Comparison of ENCODE assay signal across 8 cellular contexts in genomic region chr1:112716133-112716720, GRCh38. TPM values are rescaled to one million over a fixed set of nuclear protein-coding genes. Genes with fewer than 3 reads are reported as not detected.
DNase-seq lines count a peak whose midpoint lies in the region; ATAC-seq and TF ChIP-seq lines count a peak whose summit lies in the region.

No MANE protein-coding gene starts in this region.

- no peak overlapping the region for H2BK5ac ChIP-seq in IMR-90 (ENCODE audit: low read depth, low read length, poor library complexity, severe bottlenecking)

- TF ChIP-seq CTCF in IMR-90 (conservative IDR thresholded peaks at IDR 0.05; ENCODE audit: low read depth, low read length) (peak; percentile 99), OCI-LY3 (IDR thresholded peaks at IDR 0.05; ENCODE audit: low read depth, low read length) (peak; percentile 82), esophagus muscularis mucosa (IDR thresholded peaks at IDR 0.05) (peak; percentile 89 to 94 (median 93))

- H3K36me3 ChIP-seq in IMR-90 (ENCODE audit: control insufficient read depth, insufficient read depth, low read length), result no peaks in the 10 kb centered on the region
- H3K36me3 ChIP-seq in OCI-LY3 (replicated peaks; ENCODE audit: low read depth, low read length), result no peaks in the 10 kb centered on the region
- H3K36me3 ChIP-seq in esophagus muscularis mucosa, result no peaks in the 10 kb centered on the region
- H3K36me3 ChIP-seq in mucosa of stomach (ENCODE audit: control insufficient read depth, insufficient read depth, low read length), result no peaks in the 10 kb centered on the region

- no peaks in the 10 kb centered on the region for H3K79me2 ChIP-seq in OCI-LY3 (ENCODE audit: low read length)

- H3K14ac ChIP-seq in IMR-90 (replicated peaks; ENCODE audit: low read depth, low read length), result no peak overlapping the region

- H3K27me3 ChIP-seq in IMR-90 (ENCODE audit: control insufficient read depth, insufficient read depth, low read length) (peaks cover 7% of the 10 kb centered on the region; the same call in 1 of the 2 replicates), OCI-LY3 (ENCODE audit: low read depth, low read length) (peaks cover 7% of the 10 kb centered on the region; the same call in 1 of the 2 replicates), esophagus muscularis mucosa (peaks cover 0 to 15% (median 0%) of the 10 kb centered on the region in 4 donors), mucosa of stomach (ENCODE audit: control insufficient read depth, insufficient read depth, low read length) (peaks cover 28% of the 10 kb centered on the region)

- no peak overlapping the region for H3K18ac ChIP-seq in IMR-90 (ENCODE audit: low read depth, low read length)

- TF ChIP-seq POLR2A in IMR-90 (IDR thresholded peaks at IDR 0.05; ENCODE audit: low read depth, low read length), result peak; percentile 74
- TF ChIP-seq POLR2A in esophagus muscularis mucosa (IDR thresholded peaks at IDR 0.05; ENCODE audit: low read depth), result no peak

- BruUV-seq in IMR-90 (replicated peaks; lab: Mats Ljungman, UMichigan), result no TSS peak

- H3K23ac ChIP-seq in IMR-90 (ENCODE audit: low read depth, low read length), result 0 out of 2 replicates have a peak overlapping the region, but pooled peaks have one; percentile 4

- H4K20me1 ChIP-seq in IMR-90 (ENCODE audit: insufficient read depth, low read length), result no peaks in the 10 kb centered on the region
- H4K20me1 ChIP-seq in OCI-LY3 (ENCODE audit: insufficient read depth, low read length), result no peaks in the 10 kb centered on the region

- 50% methylated on average over 4 of the region's 13 CpGs; no CpG with 5 or more reads in 1 of the 2 experiments for WGBS in IMR-90 (ENCODE audit: extremely low coverage in 2 of 2, insufficient read length in 1 of 2), 2 experiments
- WGBS in esophagus muscularis mucosa, result 17% methylated on average over 13 of the region's 13 CpGs

- no peak overlapping the region for H3K27ac ChIP-seq in IMR-90 (ENCODE audit: insufficient read depth, low read length)
- H3K27ac ChIP-seq in OCI-LY3 (ENCODE audit: low read length), result no peak overlapping the region
- peak overlapping the region; percentile 65 to 81 (median 75) for H3K27ac ChIP-seq in esophagus muscularis mucosa (replicated peaks in 1 of 4)

- H2BK15ac ChIP-seq in IMR-90 (ENCODE audit: low read depth, low read length), result no peak overlapping the region; the same call in 2 of the 3 replicates

- intact Hi-C loops in IMR-90 (cut with micrococcal nuclease), result loop anchor here (1.0 to 10.0 kb wide), 6 partner anchors 88 to 961 kb away; partner anchors contain the start of genes LRIG2 and SLC16A1
- intact Hi-C loops in esophagus muscularis mucosa (cut with DNase I), result loop anchor here (2.0 to 10.0 kb wide), 4 partner anchors 89 to 356 kb away; partner anchors contain the start of genes LRIG2 and SLC16A1

- peaks cover 3% of the 10 kb centered on the region; the same call in 1 of the 2 replicates for H3K9me1 ChIP-seq in IMR-90 (ENCODE audit: insufficient read depth, low read length)

- DNase-seq in ACHN (peak; percentile 84), IMR-90 (peak; percentile 90), activated T-cell treated with anti-CD3 and anti-CD28 coated beads for 4 hours (peak; percentile 70), esophagus muscularis mucosa (ENCODE audit: extremely low spot score) (peak; percentile 96)
- peak; percentile 64 for DNase-seq in stimulated activated CD8-positive, alpha-beta memory T cell treated with anti-CD3 and anti-CD28 coated beads, Interleukin-4, amount 100 ng/mL, for 24 hours (ENCODE audit: low read depth)

- no peak overlapping the region for H2BK20ac ChIP-seq in IMR-90 (ENCODE audit: low read depth, low read length)

- dilution Hi-C loops in IMR-90 (cut with HindIII; ENCODE audit: low sequenced_read_pairs, unreplicated experiment), result no loop called here

- POLR2A ChIA-PET in IMR-90 (lab: Charles Lee; ENCODE audit: unreplicated experiment), result no interaction called here

- ATAC-seq in GM18867 (IDR thresholded peaks at IDR 0.05; ENCODE audit: unreplicated experiment) (peak; percentile 36), IMR-90 (ENCODE audit: low read depth) (peak; percentile 63)

- H4K5ac ChIP-seq in IMR-90 (ENCODE audit: low read depth, low read length), result no peak overlapping the region

- no peak overlapping the region for H2BK120ac ChIP-seq in IMR-90 (ENCODE audit: low read depth, low read length)

- H3K4ac ChIP-seq in IMR-90 (ENCODE audit: low read depth, low read length), result no peak overlapping the region

- H3K4me3 ChIP-seq in IMR-90 (ENCODE audit: insufficient read depth, low read depth, low read length), result peak overlapping the region; percentile 68
- H3K4me3 ChIP-seq in OCI-LY3 (ENCODE audit: low read length), result peak overlapping the region; percentile 95
- peak overlapping the region; percentile 68 to 81 (median 71) for H3K4me3 ChIP-seq in esophagus muscularis mucosa
- H3K4me3 ChIP-seq in mucosa of stomach (ENCODE audit: low read length), result peak overlapping the region; percentile 61

- H3K56ac ChIP-seq in IMR-90 (ENCODE audit: extremely low read depth, insufficient read depth, low read length), result no peak overlapping the region

- H2AK5ac ChIP-seq in IMR-90 (ENCODE audit: low read depth, low read length), result 0 out of 2 replicates have a peak overlapping the region, but pooled peaks have one; percentile 51

- peak overlapping the region; percentile 83 for H2AK9ac ChIP-seq in IMR-90 (replicated peaks; ENCODE audit: low read depth, low read length, poor library complexity)

- peak overlapping the region; percentile 88 for H3K4me2 ChIP-seq in IMR-90 (ENCODE audit: low read depth, low read length)
- peak overlapping the region; percentile 89 for H3K4me2 ChIP-seq in OCI-LY3 (ENCODE audit: low read length)

- H4K91ac ChIP-seq in IMR-90 (ENCODE audit: insufficient read depth, low read depth, low read length), result no peak overlapping the region

- TF ChIP-seq RAD21 in IMR-90 (IDR thresholded peaks at IDR 0.05; ENCODE audit: low read length), result peak; percentile 99

- CTCF ChIA-PET in IMR-90 (lab: Yijun Ruan, JAX), result interaction anchor here (0.5 to 4.7 kb wide), 12 partner anchors 11 to 1183 kb away, joined by 3 to 32 read pairs (median 4); partner anchors contain the start of gene LRIG2

- H3K9ac ChIP-seq in IMR-90 (ENCODE audit: low read depth, low read length) (no peak overlapping the region), OCI-LY3 (ENCODE audit: low read length) (peak overlapping the region; percentile 37), mucosa of stomach (ENCODE audit: low read length) (peak overlapping the region; percentile 31)

- no peak for TF ChIP-seq EP300 in esophagus muscularis mucosa (IDR thresholded peaks at IDR 0.05)

- H4K8ac ChIP-seq in IMR-90 (ENCODE audit: low read depth in 2 of 2, low read length in 2 of 2), result no peak overlapping the region

- H3K79me1 ChIP-seq in IMR-90 (ENCODE audit: low read depth in 1 of 2, low read length in 2 of 2), result no peaks in the 10 kb centered on the region

- H3K4me1 ChIP-seq in IMR-90 (ENCODE audit: control insufficient read depth, insufficient read depth, low read length) (no peaks in the 10 kb centered on the region), OCI-LY3 (ENCODE audit: low read length) (peaks cover 36% of the 10 kb centered on the region), esophagus muscularis mucosa (peaks cover 18 to 44% (median 33%) of the 10 kb centered on the region in 4 donors), mucosa of stomach (ENCODE audit: control insufficient read depth, insufficient read depth, low read length) (peaks cover 28% of the 10 kb centered on the region)

- in situ Hi-C loops in ACHN (cut with HindIII; ENCODE audit: low pct_ligation_motif_present, low pct_unique_long_range_greater_than_20kb, low sequenced_read_pairs) (loop anchor here (5.0 kb wide), 1 partner anchor 81 kb away; no protein-coding TSS in a partner anchor), IMR-90 (cut with MboI; ENCODE audit: low sequenced_read_pairs) (loop anchor here (5.0 to 25.0 kb wide), 3 partner anchors 91 to 971 kb away; partner anchors contain the start of gene SLC16A1)

- H2AFZ ChIP-seq in IMR-90 (replicated peaks; ENCODE audit: low read length, poor library complexity) (peak overlapping the region; percentile 94), OCI-LY3 (ENCODE audit: low read depth, low read length) (no peak overlapping the region)

- H3K9me3 ChIP-seq in IMR-90 (ENCODE audit: control insufficient read depth, insufficient read depth, low read length) (no peaks in the 10 kb centered on the region), OCI-LY3 (ENCODE audit: insufficient read depth, low read length) (no peaks in the 10 kb centered on the region), esophagus muscularis mucosa (no peaks in the 10 kb centered on the region), mucosa of stomach (ENCODE audit: control insufficient read depth, low read length) (no peaks in the 10 kb centered on the region)

TF ChIP-seq in IMR-90, 13 proteins besides CTCF, POLR2A, EP300 and RAD21 (continues in another document):
- no peak for TF ChIP-seq ELK1 (IDR thresholded peaks at IDR 0.05; ENCODE audit: borderline replicate concordance, low read depth, low read length)
- TF ChIP-seq SMC3 (IDR thresholded peaks at IDR 0.05; ENCODE audit: low read depth, low read length), result peak; percentile 99
- TF ChIP-seq BHLHE40 (IDR thresholded peaks at IDR 0.05; ENCODE audit: low read depth, low read length), result no peak

RNA-seq across cellular contexts. Expression of gene PPM1J, which starts 1.1 kb away (rescaled TPM):
- 1.4 and 1.8 TPM in 2 replicates for total RNA-seq in IMR-90 (2012; rRNA removed)
- polyA plus RNA-seq in IMR-90 (2012; rRNA removed), result 2.4 and 2.8 TPM in 2 replicates
- 2.1 and 3.2 TPM in 2 replicates for polyA plus RNA-seq in IMR-90 (2012; cell fraction: cytosol; rRNA removed)
- polyA plus RNA-seq in IMR-90 (2012; cell fraction: nucleus; rRNA removed; ENCODE audit: low replicate concordance), result 6.2 and 9.1 TPM in 2 replicates
- 1 to 10 TPM in 3 of 4 donors, under 1 TPM in 1; 0.42 to 3.6 (median 2.3) TPM for total RNA-seq in esophagus muscularis mucosa

RNA-seq across cellular contexts. Expression of gene RHOC, which starts 9.3 kb away (rescaled TPM):
- 699 and 764 TPM in 2 replicates for total RNA-seq in IMR-90 (2012; rRNA removed)
- polyA plus RNA-seq in IMR-90 (2012; rRNA removed), result 839 and 1,049 TPM in 2 replicates
- polyA plus RNA-seq in IMR-90 (2012; cell fraction: cytosol; rRNA removed), result 1,262 and 1,322 TPM in 2 replicates
- 415 and 485 TPM in 2 replicates for polyA plus RNA-seq in IMR-90 (2012; cell fraction: nucleus; rRNA removed; ENCODE audit: low replicate concordance)
- 100 to 1,000 TPM; 222 to 374 (median 324) TPM for total RNA-seq in esophagus muscularis mucosa

RNA-seq across cellular contexts. Expression of gene MOV10, which starts 41.8 kb away (rescaled TPM):
- total RNA-seq in IMR-90 (2012; rRNA removed), result 33.9 and 36.7 TPM in 2 replicates
- 102 and 103 TPM in 2 replicates for polyA plus RNA-seq in IMR-90 (2012; rRNA removed)
- polyA plus RNA-seq in IMR-90 (2012; cell fraction: cytosol; rRNA removed), result 69.6 and 70.1 TPM in 2 replicates
- 312 and 411 TPM in 2 replicates for polyA plus RNA-seq in IMR-90 (2012; cell fraction: nucleus; rRNA removed; ENCODE audit: low replicate concordance)
- total RNA-seq in esophagus muscularis mucosa, result 10 to 100 TPM; 12.3 to 24.1 (median 18.7) TPM

Comparison
In these comparisons a context has a peak if more than half of its experiments do, and no peak if none do; other contexts are left out.
1. H3K27ac ChIP-seq: peak in esophagus muscularis mucosa (4 of 4); none in IMR-90 (single experiment) and OCI-LY3 (single experiment).
2. Peak in every context shown above with its lines, with median percentiles within 50 percentile points of each other: DNase-seq, H3K4me3 ChIP-seq and CTCF ChIP-seq.